In genomic region chr12:8036366-8036765, GRCh38 we compare ENCODE assay signal across 14 cellular contexts. TPM values are rescaled to one million over a fixed set of nuclear protein-coding genes. Genes with fewer than 3 reads are reported as not detected.
A peak's percentile ranks its signal among the peaks of the same experiment; 100 is the strongest.
DNase-seq lines count a peak whose midpoint lies in the region; ATAC-seq and TF ChIP-seq lines count a peak whose summit lies in the region.
"Had no signal": no experiment of that assay in that cellular context is flagged by ENCODE, and none has a peak within 500 bp of the region (broad histone marks: within the 10 kb centered on the region; RNA-seq: fewer than 3 reads in every experiment).

No MANE protein-coding gene starts in this region.

- no peak overlapping the region for H3K27ac ChIP-seq in endodermal cell (ENCODE audit: low read depth, low read length)
- H3K27ac ChIP-seq in brain microvascular endothelial cell: no peak overlapping the region

- no peak for DNase-seq in stimulated activated naive CD8-positive, alpha-beta T cell treated with anti-CD3 and anti-CD28 coated beads, Interleukin-15, amount 100 ng/mL, for 72 hours
- no peak for DNase-seq in stimulated activated naive CD8-positive, alpha-beta T cell treated with anti-CD3 and anti-CD28 coated beads, Interleukin-15, Interleukin-2, amounts not matched to agents 100 U/mL and 50 U/mL, for 24 hours
- DNase-seq in endodermal cell: no peak
- no peak for DNase-seq in nephron progenitor cell
- no peak for DNase-seq in effector CD4-positive, alpha-beta T cell
- DNase-seq in T-helper 9 cell: no peak
- no peak for DNase-seq in brain microvascular endothelial cell
- DNase-seq: activated CD8-positive, alpha-beta memory T cell treated with anti-CD3 and anti-CD28 coated beads, Interleukin-2, amount 50 U/mL, for 4 hours; DMS79; H7; islet precursor cell; NCI-H2171 treated with DMSO at 0.1 percent for 48 hours had no signal

- H3K4me3 ChIP-seq in endodermal cell (ENCODE audit: low read length) (peak overlapping the region; percentile 91), brain microvascular endothelial cell (ENCODE audit: low read depth, low read length) (no peak overlapping the region)
- H3K4me3 ChIP-seq: GM12878 had no signal

- no peak for ATAC-seq in stimulated activated naive CD8-positive, alpha-beta T cell treated with anti-CD3 and anti-CD28 coated beads, Interleukin-15, amount 100 ng/mL, for 72 hours
- ATAC-seq in stimulated activated naive CD8-positive, alpha-beta T cell treated with anti-CD3 and anti-CD28 coated beads, Interleukin-15, Interleukin-2, amounts not matched to agents 100 U/mL and 50 U/mL, for 24 hours: no peak
- no peak for ATAC-seq in GM21528 (IDR thresholded peaks at IDR 0.05; ENCODE audit: low FRiP score, unreplicated experiment)

- H3K27me3 ChIP-seq in endodermal cell (ENCODE audit: control insufficient read depth, insufficient read depth, low read length, poor library complexity, severe bottlenecking): no peaks in the 10 kb centered on the region
- H3K27me3 ChIP-seq in brain microvascular endothelial cell (replicated peaks): no peaks in the 10 kb centered on the region

- no peak overlapping the region for H3K27ac Mint-ChIP-seq in stimulated activated naive CD8-positive, alpha-beta T cell treated with anti-CD3 and anti-CD28 coated beads, Interleukin-15, amount 100 ng/mL, for 72 hours
- H3K27ac Mint-ChIP-seq in endodermal cell (no peak overlapping the region), nephron progenitor cell (peak overlapping the region; percentile 34)

- TF ChIP-seq CTCF in endodermal cell (conservative IDR thresholded peaks at IDR 0.05) (no peak), nephron progenitor cell (IDR thresholded peaks at IDR 0.05) (no peak), brain microvascular endothelial cell (IDR thresholded peaks at IDR 0.05; ENCODE audit: low read depth, low read length, missing control alignments) (no peak)

- H3K36me3 Mint-ChIP-seq in endodermal cell (ENCODE audit: low read depth) (peaks cover 13% of the 10 kb centered on the region), nephron progenitor cell (ENCODE audit: low read depth) (peaks cover 13% of the 10 kb centered on the region)

- peaks cover 25% of the 10 kb centered on the region for H3K36me3 ChIP-seq in endodermal cell (ENCODE audit: control insufficient read depth, insufficient read depth, low read length)
- peaks cover 5% of the 10 kb centered on the region for H3K36me3 ChIP-seq in brain microvascular endothelial cell (replicated peaks)

- H3K9ac ChIP-seq in endodermal cell (ENCODE audit: extremely low read depth, low read length, poor library complexity, severe bottlenecking): no peak overlapping the region

- H3K4me1 ChIP-seq in endodermal cell (ENCODE audit: control insufficient read depth, insufficient read depth, low read length): peaks cover 9% of the 10 kb centered on the region

- H3K27me3 Mint-ChIP-seq in stimulated activated naive CD8-positive, alpha-beta T cell treated with anti-CD3 and anti-CD28 coated beads, Interleukin-15, amount 100 ng/mL, for 72 hours: no peaks in the 10 kb centered on the region
- H3K27me3 Mint-ChIP-seq in endodermal cell (ENCODE audit: insufficient read depth) (peaks cover 4% of the 10 kb centered on the region), nephron progenitor cell (ENCODE audit: low read depth, poor library complexity) (peaks cover 8% of the 10 kb centered on the region)

- H3K4me1 Mint-ChIP-seq in stimulated activated naive CD8-positive, alpha-beta T cell treated with anti-CD3 and anti-CD28 coated beads, Interleukin-15, amount 100 ng/mL, for 72 hours: peaks cover 78% of the 10 kb centered on the region
- H3K4me1 Mint-ChIP-seq in endodermal cell (peaks cover 62% of the 10 kb centered on the region), nephron progenitor cell (peaks cover 70% of the 10 kb centered on the region)

- 84 to 86% methylated on average over 5 to 7 of the region's 7 CpGs for WGBS in endodermal cell (ENCODE audit: insufficient coverage in 1 of 2, insufficient read length in 1 of 2), 2 experiments

- peak overlapping the region; percentile 38 to 54 for H3K4me3 Mint-ChIP-seq in stimulated activated naive CD8-positive, alpha-beta T cell treated with anti-CD3 and anti-CD28 coated beads, Interleukin-15, amount 100 ng/mL, for 72 hours
- no peak overlapping the region for H3K4me3 Mint-ChIP-seq in endodermal cell
- H3K4me3 Mint-ChIP-seq in nephron progenitor cell: no peak overlapping the region

- H3K9me3 Mint-ChIP-seq in stimulated activated naive CD8-positive, alpha-beta T cell treated with anti-CD3 and anti-CD28 coated beads, Interleukin-15, amount 100 ng/mL, for 72 hours: no peaks in the 10 kb centered on the region
- H3K9me3 Mint-ChIP-seq in endodermal cell (no peaks in the 10 kb centered on the region), nephron progenitor cell (no peaks in the 10 kb centered on the region)

- H3K9me3 ChIP-seq in endodermal cell (ENCODE audit: control insufficient read depth, low read length): no peaks in the 10 kb centered on the region

- in situ Hi-C loops in brain microvascular endothelial cell (cut with HindIII; ENCODE audit: low pct_ligation_motif_present, low sequenced_read_pairs): no loop called here

RNA-seq across cellular contexts. Expression of gene FOXJ2, which starts 3.9 kb away (rescaled TPM):
- 10 to 100 TPM; 10.8 to 21.2 TPM for total RNA-seq in endodermal cell
- 13.5 TPM for polyA plus RNA-seq in endodermal cell (2013, experiment 1 of 2)
- polyA plus RNA-seq in endodermal cell (2013, experiment 2 of 2): 13.4 TPM

RNA-seq across cellular contexts. Expression of gene C3AR1, which starts 29.8 kb away (rescaled TPM):
- not detected for total RNA-seq in endodermal cell
- not detected for polyA plus RNA-seq in endodermal cell (2013, experiment 1 of 2)
- polyA plus RNA-seq in endodermal cell (2013, experiment 2 of 2): not detected
- total RNA-seq: H7 had no signal

RNA-seq across cellular contexts. Expression of gene NECAP1, which starts 45.7 kb away (rescaled TPM):
- 10 to 100 TPM; 19.9 to 33.9 TPM for total RNA-seq in endodermal cell
- polyA plus RNA-seq in endodermal cell (2013, experiment 1 of 2): 20.3 TPM
- polyA plus RNA-seq in endodermal cell (2013, experiment 2 of 2): 20.1 TPM

Comparison
In these comparisons a context has a peak if more than half of its experiments do, and no peak if none do; other contexts are left out.
1. H3K4me3 Mint-ChIP-seq: peak in stimulated activated naive CD8-positive, alpha-beta T cell treated with anti-CD3 and anti-CD28 coated beads, Interleukin-15, amount 100 ng/mL, for 72 hours (2 of 2); none in endodermal cell (single experiment) and nephron progenitor cell (single experiment).